In genomic region chr14:63887899-63888298, GRCh38 we compare ENCODE assay signal across 30 cellular contexts.
"Had no signal": no experiment of that assay in that cellular context is flagged by ENCODE, and none has a peak within 500 bp of the region (broad histone marks: within the 10 kb centered on the region; RNA-seq: fewer than 3 reads in every experiment).

No MANE protein-coding gene starts in this region.

- H3K4me2 ChIP-seq: hepatocyte had no signal

- H3K4me1 ChIP-seq: prostate gland, uterus had no signal

- H3K27ac Mint-ChIP-seq: naive thymus-derived CD8-positive, alpha-beta T cell; stimulated activated naive CD8-positive, alpha-beta T cell treated with anti-CD3 and anti-CD28 coated beads, Interleukin-15, Interleukin-2, amounts not matched to agents 100 ng/mL and 50 ng/mL, for 24 hours; type B pancreatic cell had no signal

- H3K4me3 ChIP-seq: heart right ventricle, hepatocyte, lower lobe of right lung, pancreas, prostate gland, skin epidermis, suprapubic skin, thoracic aorta, tibial artery, uterus had no signal

- H3K4me3 Mint-ChIP-seq: naive thymus-derived CD8-positive, alpha-beta T cell; nephron; neural crest cell; stimulated activated naive CD8-positive, alpha-beta T cell treated with anti-CD3 and anti-CD28 coated beads, Interleukin-15, Interleukin-2, amounts not matched to agents 100 ng/mL and 50 ng/mL, for 24 hours; type B pancreatic cell had no signal

- H3K27me3 ChIP-seq: hepatocyte, pancreas, suprapubic skin, tibial artery, uterus had no signal

- H2AFZ ChIP-seq: hepatocyte had no signal

- FAIRE-seq: keratinocyte, pancreas had no signal

- ATAC-seq: heart right ventricle; left lobe of liver; lower lobe of right lung; naive thymus-derived CD8-positive, alpha-beta T cell; pancreas; right cardiac atrium; sciatic nerve had no signal

- H3K9me3 ChIP-seq: heart right ventricle, lower lobe of right lung, pancreas, prostate gland, suprapubic skin, thoracic aorta, tibial artery, uterus had no signal

- H3K27ac ChIP-seq: heart right ventricle, hepatocyte, lower lobe of right lung, pancreas, prostate gland, skin epidermis, suprapubic skin, thoracic aorta, tibial artery, uterus had no signal

- H3K9me3 Mint-ChIP-seq: naive thymus-derived CD8-positive, alpha-beta T cell; nephron; neural crest cell; stimulated activated naive CD8-positive, alpha-beta T cell treated with anti-CD3 and anti-CD28 coated beads, Interleukin-15, Interleukin-2, amounts not matched to agents 100 ng/mL and 50 ng/mL, for 24 hours; type B pancreatic cell had no signal

- DNase-seq: heart right ventricle; lower lobe of right lung; mammary epithelial cell; mesendoderm; midbrain; naive thymus-derived CD8-positive, alpha-beta T cell; nucleus accumbens; pancreas; posterior cingulate gyrus; retina; right cardiac atrium; stimulated activated CD4-positive, alpha-beta T cell treated with anti-CD3 and anti-CD28 coated beads, Interleukin-12 subunit alpha, Interleukin-12 subunit beta, amount 100 ng/mL, for 4 hours; stimulated activated CD4-positive, alpha-beta T cell treated with anti-CD3 and anti-CD28 coated beads, Interleukin-15, amount 100 ng/mL, for 24 hours; stimulated activated CD4-positive, alpha-beta T cell treated with anti-CD3 and anti-CD28 coated beads, Interleukin-2, amount 100 ng/mL, for 24 hours; stimulated activated CD4-positive, alpha-beta T cell treated with anti-CD3 and anti-CD28 coated beads, Interleukin-4, amount 100 ng/mL, for 1 hour; stimulated activated naive CD4-positive, alpha-beta T cell; tibial artery; uterus had no signal

- H3K36me3 ChIP-seq: heart right ventricle, lower lobe of right lung, pancreas, prostate gland, suprapubic skin, thoracic aorta, tibial artery, uterus had no signal

- H3K27me3 Mint-ChIP-seq: naive thymus-derived CD8-positive, alpha-beta T cell; stimulated activated naive CD8-positive, alpha-beta T cell treated with anti-CD3 and anti-CD28 coated beads, Interleukin-15, Interleukin-2, amounts not matched to agents 100 ng/mL and 50 ng/mL, for 24 hours; type B pancreatic cell had no signal
